In the genomic region with DNA sequence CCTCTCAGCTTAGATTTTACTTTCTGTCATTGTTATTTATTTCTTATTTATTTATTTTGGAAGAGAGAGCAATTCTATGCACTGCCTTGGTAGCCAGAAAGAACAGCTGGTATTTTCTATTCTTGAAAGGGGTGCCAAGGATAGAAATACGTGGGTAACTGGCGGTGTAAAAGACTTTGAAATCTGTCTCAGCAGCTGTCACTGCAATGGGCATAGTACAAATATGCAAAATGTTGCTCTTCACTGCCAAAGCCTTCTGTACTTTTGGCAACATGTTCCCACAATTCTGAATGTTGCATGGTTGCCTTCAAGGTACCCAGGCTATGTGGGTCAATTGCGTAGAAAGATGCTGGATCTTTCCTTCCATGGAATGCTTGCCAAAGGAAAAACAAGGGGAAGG, we compare ENCODE assay signal across 21 cellular contexts.
"Had no signal": no experiment of that assay in that cellular context is flagged by ENCODE, and none has a peak within 500 bp of the region (broad histone marks: within the 10 kb centered on the region; RNA-seq: fewer than 3 reads in every experiment).

No MANE protein-coding gene starts in this region.

- H3K27ac Mint-ChIP-seq: activated CD4-positive, alpha-beta T cell treated with anti-CD3 and anti-CD28 coated beads, Interleukin-2, amount 10 ng/mL, durations not matched to agents 7 days and 5 days; activated naive CD4-positive, alpha-beta T cell treated with anti-CD3 and anti-CD28 coated beads, Interleukin-2, amount 50 U/mL, for 24 hours; immature natural killer cell; memory B cell; naive thymus-derived CD8-positive, alpha-beta T cell; T-helper 1 cell treated with Interleukin-12 subunit alpha and Interleukin-12 subunit beta and Interleukin-4 antibody, amounts not matched to agents 30 μg/mL and 1 μg/mL, for 36 hours had no signal

- H3K27ac ChIP-seq: esophagus squamous epithelium, pancreas, sigmoid colon, spleen, tibial nerve had no signal

- H3K4me3 ChIP-seq: esophagus squamous epithelium, mucosa of descending colon, pancreas, sigmoid colon, spleen, tibial nerve had no signal

- H3K9me3 Mint-ChIP-seq: activated CD4-positive, alpha-beta T cell treated with anti-CD3 and anti-CD28 coated beads, Interleukin-2, amount 10 ng/mL, durations not matched to agents 7 days and 5 days; activated naive CD4-positive, alpha-beta T cell treated with anti-CD3 and anti-CD28 coated beads, Interleukin-2, amount 50 U/mL, for 24 hours; memory B cell; naive thymus-derived CD8-positive, alpha-beta T cell; T-helper 1 cell treated with Interleukin-12 subunit alpha and Interleukin-12 subunit beta and Interleukin-4 antibody, amounts not matched to agents 30 μg/mL and 1 μg/mL, for 36 hours had no signal

- FAIRE-seq: bronchial epithelial cell, endothelial cell of umbilical vein, pancreas, urothelium cell line had no signal

- H3K27me3 Mint-ChIP-seq: activated CD4-positive, alpha-beta T cell treated with anti-CD3 and anti-CD28 coated beads, Interleukin-2, amount 10 ng/mL, durations not matched to agents 7 days and 5 days; activated naive CD4-positive, alpha-beta T cell treated with anti-CD3 and anti-CD28 coated beads, Interleukin-2, amount 50 U/mL, for 24 hours; memory B cell had no signal

- H3K4me1 ChIP-seq: esophagus squamous epithelium, pancreas, sigmoid colon, spleen, tibial nerve had no signal

- H3K36me3 ChIP-seq: esophagus squamous epithelium, pancreas, sigmoid colon, spleen, tibial nerve had no signal

- H3K4me3 Mint-ChIP-seq: activated CD4-positive, alpha-beta T cell treated with anti-CD3 and anti-CD28 coated beads, Interleukin-2, amount 10 ng/mL, durations not matched to agents 7 days and 5 days; activated naive CD4-positive, alpha-beta T cell treated with anti-CD3 and anti-CD28 coated beads, Interleukin-2, amount 50 U/mL, for 24 hours; immature natural killer cell; memory B cell; naive thymus-derived CD8-positive, alpha-beta T cell; T-helper 1 cell treated with Interleukin-12 subunit alpha and Interleukin-12 subunit beta and Interleukin-4 antibody, amounts not matched to agents 30 μg/mL and 1 μg/mL, for 36 hours had no signal

- DNase-seq: activated CD4-positive, alpha-beta T cell treated with anti-CD3 and anti-CD28 coated beads, Interleukin-2, amount 10 ng/mL, durations not matched to agents 7 days and 5 days; activated gamma-delta T cell; dermis blood vessel endothelial cell; effector memory CD4-positive, alpha-beta T cell; esophagus squamous epithelium; immature natural killer cell; mucosa of descending colon; naive thymus-derived CD8-positive, alpha-beta T cell; pancreas; sigmoid colon; spleen; stimulated activated CD8-positive, alpha-beta memory T cell treated with anti-CD3 and anti-CD28 coated beads, Interleukin-4, amount 100 ng/mL, for 48 hours; stimulated activated naive CD4-positive, alpha-beta T cell treated with Interleukin-2 at 50 U/mL for 16 hours had no signal

- H3K27me3 ChIP-seq: esophagus squamous epithelium, sigmoid colon, spleen, tibial nerve had no signal

- H3K36me3 Mint-ChIP-seq: activated naive CD4-positive, alpha-beta T cell treated with anti-CD3 and anti-CD28 coated beads, Interleukin-2, amount 50 U/mL, for 24 hours; immature natural killer cell; memory B cell; naive thymus-derived CD8-positive, alpha-beta T cell had no signal

- H3K4me1 Mint-ChIP-seq: activated CD4-positive, alpha-beta T cell treated with anti-CD3 and anti-CD28 coated beads, Interleukin-2, amount 10 ng/mL, durations not matched to agents 7 days and 5 days; activated naive CD4-positive, alpha-beta T cell treated with anti-CD3 and anti-CD28 coated beads, Interleukin-2, amount 50 U/mL, for 24 hours; immature natural killer cell; memory B cell; naive thymus-derived CD8-positive, alpha-beta T cell had no signal

- H3K9me3 ChIP-seq: esophagus squamous epithelium, mucosa of descending colon, pancreas, sigmoid colon, spleen, tibial nerve had no signal

- ATAC-seq: activated CD4-positive, CD25-positive, alpha-beta regulatory T cell treated with anti-CD3 and anti-CD28 coated beads, Interleukin-2, amount 50 U/mL, for 24 hours; mucosa of descending colon; naive thymus-derived CD8-positive, alpha-beta T cell; pancreas had no signal
